In the genomic region with DNA sequence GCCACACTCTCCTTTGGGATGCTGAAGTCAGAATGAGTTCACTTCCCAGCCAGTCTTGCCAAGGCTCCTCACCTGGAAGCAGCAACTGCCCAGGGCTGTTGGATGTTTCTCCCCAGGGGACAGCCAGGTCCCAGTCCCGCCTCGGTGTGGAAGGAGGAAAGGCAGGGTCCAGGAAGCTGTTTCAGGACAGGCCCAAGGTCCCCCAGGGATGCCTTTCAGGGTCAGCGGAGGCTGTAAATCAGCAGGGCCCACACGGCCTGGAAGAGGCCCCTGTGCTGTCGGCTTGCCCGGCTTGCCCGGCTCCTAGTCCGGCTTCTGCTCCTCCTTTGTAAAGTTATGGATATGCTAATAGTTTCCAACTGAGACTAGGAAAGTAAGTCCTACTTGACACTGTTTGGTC, we compare ENCODE assay signal across 12 cellular contexts. TPM values are rescaled to one million over a fixed set of nuclear protein-coding genes. Genes with fewer than 3 reads are reported as not detected.
A peak's percentile ranks its signal among the peaks of the same experiment; 100 is the strongest.
DNase-seq lines count a peak whose midpoint lies in the region; ATAC-seq and TF ChIP-seq lines count a peak whose summit lies in the region.
"Had no signal": no experiment of that assay in that cellular context is flagged by ENCODE, and none has a peak within 500 bp of the region (broad histone marks: within the 10 kb centered on the region; RNA-seq: fewer than 3 reads in every experiment).

No MANE protein-coding gene starts in this region.

- no peak overlapping the region for H3K9ac ChIP-seq in mesendoderm (ENCODE audit: low read length)

- no peak for ATAC-seq in HG02852 (IDR thresholded peaks at IDR 0.05; ENCODE audit: unreplicated experiment)
- no peak for ATAC-seq in HG03565 (IDR thresholded peaks at IDR 0.05; ENCODE audit: unreplicated experiment)

- H3K4me3 Mint-ChIP-seq in activated naive CD4-positive, alpha-beta T cell treated with anti-CD3 and anti-CD28 coated beads, Interleukin-2, amount 50 U/mL, for 24 hours = peak overlapping the region; percentile 94
- peak overlapping the region; percentile 99 for H3K4me3 Mint-ChIP-seq in activated T-helper 1 cell treated with anti-CD3 and anti-CD28 coated beads, Interleukin-12 subunit alpha, Interleukin-12 subunit beta, Interleukin-2, Interleukin-4 antibody, amounts not matched to agents 30 ng/mL and 10 ng/mL and 1 ng/mL, durations not matched to agents 14 hours and 24 hours and 36 hours
- H3K4me3 Mint-ChIP-seq: nephron had no signal

- intact Hi-C loops in activated T-helper 1 cell treated with anti-CD3 and anti-CD28 coated beads, Interleukin-12 subunit alpha, Interleukin-12 subunit beta, Interleukin-2, Interleukin-4 antibody, amounts not matched to agents 30 ng/mL and 10 ng/mL and 1 ng/mL, durations not matched to agents 14 hours and 24 hours and 36 hours (cut with micrococcal nuclease) = loop anchor here (5.0 kb wide), 1 partner anchor 222 kb away; the partner anchor contains the start of gene ZPBP

- H4K8ac ChIP-seq in mesendoderm (ENCODE audit: low read depth, low read length) = no peak overlapping the region

- H3K27ac Mint-ChIP-seq in activated naive CD4-positive, alpha-beta T cell treated with anti-CD3 and anti-CD28 coated beads, Interleukin-2, amount 50 U/mL, for 24 hours = peak overlapping the region; percentile 98
- H3K27ac Mint-ChIP-seq in activated T-helper 1 cell treated with anti-CD3 and anti-CD28 coated beads, Interleukin-12 subunit alpha, Interleukin-12 subunit beta, Interleukin-2, Interleukin-4 antibody, amounts not matched to agents 30 ng/mL and 10 ng/mL and 1 ng/mL, durations not matched to agents 14 hours and 24 hours and 36 hours = peak overlapping the region; percentile 98
- H3K27ac Mint-ChIP-seq: nephron had no signal

- peaks cover 91% of the 10 kb centered on the region for H3K4me1 Mint-ChIP-seq in activated naive CD4-positive, alpha-beta T cell treated with anti-CD3 and anti-CD28 coated beads, Interleukin-2, amount 50 U/mL, for 24 hours
- peaks cover 86% of the 10 kb centered on the region for H3K4me1 Mint-ChIP-seq in activated T-helper 1 cell treated with anti-CD3 and anti-CD28 coated beads, Interleukin-12 subunit alpha, Interleukin-12 subunit beta, Interleukin-2, Interleukin-4 antibody, amounts not matched to agents 30 ng/mL and 10 ng/mL and 1 ng/mL, durations not matched to agents 14 hours and 24 hours and 36 hours (ENCODE audit: low read depth)
- H3K4me1 Mint-ChIP-seq: nephron had no signal

- no peaks in the 10 kb centered on the region for H3K9me3 Mint-ChIP-seq in activated naive CD4-positive, alpha-beta T cell treated with anti-CD3 and anti-CD28 coated beads, Interleukin-2, amount 50 U/mL, for 24 hours
- no peaks in the 10 kb centered on the region for H3K9me3 Mint-ChIP-seq in activated T-helper 1 cell treated with anti-CD3 and anti-CD28 coated beads, Interleukin-12 subunit alpha, Interleukin-12 subunit beta, Interleukin-2, Interleukin-4 antibody, amounts not matched to agents 30 ng/mL and 10 ng/mL and 1 ng/mL, durations not matched to agents 14 hours and 24 hours and 36 hours
- H3K9me3 Mint-ChIP-seq: nephron had no signal

- no peak overlapping the region for H3K4ac ChIP-seq in mesendoderm (ENCODE audit: low read depth, low read length)

- peak overlapping the region; percentile 5 for H3K18ac ChIP-seq in mesendoderm (ENCODE audit: low read length)

- H2BK5ac ChIP-seq in mesendoderm (ENCODE audit: low read length) = no peak overlapping the region

- no peaks in the 10 kb centered on the region for H3K9me3 ChIP-seq in hepatocyte (ENCODE audit: low read depth)

- H3K79me2 ChIP-seq in mesendoderm (ENCODE audit: control insufficient read depth, insufficient read depth, low read length) (no peaks in the 10 kb centered on the region), hepatocyte (no peaks in the 10 kb centered on the region)

- H3K4me2 ChIP-seq in mesendoderm (ENCODE audit: low read length) = no peak overlapping the region
- no peak overlapping the region for H3K4me2 ChIP-seq in hepatocyte

- H3K23ac ChIP-seq in mesendoderm (ENCODE audit: low read length) = no peak overlapping the region

- H3K4me1 ChIP-seq in mesendoderm (ENCODE audit: control insufficient read depth, low read depth, low read length) = peaks cover 13% of the 10 kb centered on the region
- H3K4me1 ChIP-seq in urinary bladder (ENCODE audit: insufficient read depth) = no peaks in the 10 kb centered on the region
- no peaks in the 10 kb centered on the region for H3K4me1 ChIP-seq in hepatocyte (ENCODE audit: insufficient read depth)

- H3K9me2 ChIP-seq in hepatocyte (replicated peaks; ENCODE audit: insufficient read depth) = no peaks in the 10 kb centered on the region

- no peak for DNase-seq in activated naive CD4-positive, alpha-beta T cell treated with Interleukin-2 at 50 U/mL for 16 hours
- no peak for DNase-seq in activated T-helper 1 cell treated with anti-CD3 and anti-CD28 coated beads, Interleukin-12 subunit alpha, Interleukin-12 subunit beta, Interleukin-2, Interleukin-4 antibody, amounts not matched to agents 30 ng/mL and 10 ng/mL and 1 ng/mL, durations not matched to agents 14 hours and 24 hours and 36 hours (ENCODE audit: low spot score)
- DNase-seq in mesendoderm = no peak
- DNase-seq in hepatocyte (ENCODE audit: low spot score) = no peak
- DNase-seq: central memory CD4-positive, alpha-beta T cell; MV-4-11; RPMI8226 had no signal

- H2BK15ac ChIP-seq in mesendoderm (replicated peaks; ENCODE audit: low read depth) = no peak overlapping the region

- H3K27ac ChIP-seq in mesendoderm (ENCODE audit: low read depth, low read length) = no peak overlapping the region
- no peak overlapping the region for H3K27ac ChIP-seq in urinary bladder (ENCODE audit: low read depth)
- H3K27ac ChIP-seq in hepatocyte = no peak overlapping the region

- H4K20me1 ChIP-seq in hepatocyte (ENCODE audit: insufficient read depth, poor library complexity, severe bottlenecking) = no peaks in the 10 kb centered on the region

- H3K27me3 ChIP-seq in mesendoderm (ENCODE audit: insufficient read depth, low read length, poor library complexity) (no peaks in the 10 kb centered on the region), hepatocyte (peaks cover 34% of the 10 kb centered on the region)

- H3K4me3 ChIP-seq in mesendoderm (ENCODE audit: low read length) (no peak overlapping the region), urinary bladder (ENCODE audit: low read depth, low read length) (peak overlapping the region; percentile 3), hepatocyte (no peak overlapping the region)

- H3K27me3 Mint-ChIP-seq in activated naive CD4-positive, alpha-beta T cell treated with anti-CD3 and anti-CD28 coated beads, Interleukin-2, amount 50 U/mL, for 24 hours = no peaks in the 10 kb centered on the region
- no peaks in the 10 kb centered on the region for H3K27me3 Mint-ChIP-seq in activated T-helper 1 cell treated with anti-CD3 and anti-CD28 coated beads, Interleukin-12 subunit alpha, Interleukin-12 subunit beta, Interleukin-2, Interleukin-4 antibody, amounts not matched to agents 30 ng/mL and 10 ng/mL and 1 ng/mL, durations not matched to agents 14 hours and 24 hours and 36 hours (ENCODE audit: insufficient read depth)

- H2AFZ ChIP-seq in hepatocyte = no peak overlapping the region

- H3K36me3 ChIP-seq in mesendoderm (ENCODE audit: control insufficient read depth, insufficient read depth, low read length) (no peaks in the 10 kb centered on the region), urinary bladder (ENCODE audit: insufficient read depth) (no peaks in the 10 kb centered on the region), hepatocyte (replicated peaks; ENCODE audit: insufficient read depth, low read depth) (no peaks in the 10 kb centered on the region)

- no peak overlapping the region for H2AK5ac ChIP-seq in mesendoderm (ENCODE audit: low read length)

- peak overlapping the region; percentile 65 for H3K56ac ChIP-seq in mesendoderm (ENCODE audit: low read length)

- WGBS in mesendoderm (ENCODE audit: extremely low coverage, insufficient coverage, low lambda C conversion rate) = no CpG with 5 or more reads among the region's 8 CpGs
- 34% methylated on average over 8 of the region's 8 CpGs for WGBS in urinary bladder
- WGBS in hepatocyte (ENCODE audit: low lambda C conversion rate, missing lambda C conversion rate) = 63% methylated on average over 8 of the region's 8 CpGs

- H3K79me1 ChIP-seq in mesendoderm (ENCODE audit: low read length) = no peaks in the 10 kb centered on the region

- H4K5ac ChIP-seq in mesendoderm (ENCODE audit: low read length) = peak overlapping the region; percentile 6

- H3K36me3 Mint-ChIP-seq in activated naive CD4-positive, alpha-beta T cell treated with anti-CD3 and anti-CD28 coated beads, Interleukin-2, amount 50 U/mL, for 24 hours = peaks cover 23% of the 10 kb centered on the region
- peaks cover 72% of the 10 kb centered on the region for H3K36me3 Mint-ChIP-seq in activated T-helper 1 cell treated with anti-CD3 and anti-CD28 coated beads, Interleukin-12 subunit alpha, Interleukin-12 subunit beta, Interleukin-2, Interleukin-4 antibody, amounts not matched to agents 30 ng/mL and 10 ng/mL and 1 ng/mL, durations not matched to agents 14 hours and 24 hours and 36 hours (ENCODE audit: low read depth)

- no peak for TF ChIP-seq CTCF in hepatocyte (IDR thresholded peaks at IDR 0.05; ENCODE audit: poor library complexity)

- H2BK120ac ChIP-seq in mesendoderm (ENCODE audit: low read depth, low read length) = no peak overlapping the region

RNA-seq across cellular contexts. Expression of gene IKZF1, which starts 10.3 kb away (rescaled TPM):
- 324 and 329 TPM in 2 replicates for total RNA-seq in activated T-helper 1 cell treated with anti-CD3 and anti-CD28 coated beads, Interleukin-12 subunit alpha, Interleukin-12 subunit beta, Interleukin-2, Interleukin-4 antibody, amounts not matched to agents 30 ng/mL and 10 ng/mL and 1 ng/mL, durations not matched to agents 14 hours and 24 hours and 36 hours
- polyA plus RNA-seq in mesendoderm (2013, experiment 1 of 2) = 0.29 TPM
- 0.31 TPM for polyA plus RNA-seq in mesendoderm (2013, experiment 2 of 2)
- total RNA-seq in urinary bladder = 7.8 TPM
- polyA plus RNA-seq in urinary bladder = 3.5 TPM
- total RNA-seq in hepatocyte = 0.16 and 0.47 TPM in 2 replicates
- polyA plus RNA-seq in hepatocyte = 0.16 and 0.52 TPM in 2 replicates

Comparison
In these comparisons a context has a peak if more than half of its experiments do, and no peak if none do; other contexts are left out.
1. RNA of gene IKZF1, which starts 10.3 kb away (total RNA-seq): 324 to 329 TPM in activated T-helper 1 cell treated with anti-CD3 and anti-CD28 coated beads, Interleukin-12 subunit alpha, Interleukin-12 subunit beta, Interleukin-2, Interleukin-4 antibody, amounts not matched to agents 30 ng/mL and 10 ng/mL and 1 ng/mL, durations not matched to agents 14 hours and 24 hours and 36 hours; 7.8 TPM in urinary bladder (single experiment) and 0.16 to 0.47 TPM in hepatocyte; every median in the first group is over 10 times any median in the second.